In genomic region chr14:81400852-81401251, GRCh38 we compare ENCODE assay signal across 8 cellular contexts. TPM values are rescaled to one million over a fixed set of nuclear protein-coding genes. Genes with fewer than 3 reads are reported as not detected.
DNase-seq lines count a peak whose midpoint lies in the region; ATAC-seq and TF ChIP-seq lines count a peak whose summit lies in the region.

No MANE protein-coding gene starts in this region.

- CTCF ChIA-PET in activated CD4-positive, alpha-beta memory T cell treated with anti-CD3 and anti-CD28 coated beads, Interleukin-2, amount 10 ng/mL, durations not matched to agents 7 days and 5 days (lab: Charles Lee): no interaction called here

- H3K27me3 Mint-ChIP-seq in HFFc6 (ENCODE audit: insufficient read depth): peaks cover 16% of the 10 kb centered on the region
- peaks cover 18% of the 10 kb centered on the region for H3K27me3 Mint-ChIP-seq in activated CD4-positive, alpha-beta memory T cell treated with anti-CD3 and anti-CD28 coated beads, Interleukin-2, amount 10 ng/mL, durations not matched to agents 7 days and 5 days

- H3K36me3 Mint-ChIP-seq in HFFc6 (ENCODE audit: low read depth): no peaks in the 10 kb centered on the region
- no peaks in the 10 kb centered on the region for H3K36me3 Mint-ChIP-seq in activated CD4-positive, alpha-beta memory T cell treated with anti-CD3 and anti-CD28 coated beads, Interleukin-2, amount 10 ng/mL, durations not matched to agents 7 days and 5 days (ENCODE audit: low read depth)

- H3K27ac ChIP-seq in upper lobe of right lung: peak overlapping the region; percentile 49

- peaks cover 13% of the 10 kb centered on the region for H3K4me1 ChIP-seq in upper lobe of right lung

- peak overlapping the region; percentile 92 for H3K27ac Mint-ChIP-seq in HFFc6
- peak overlapping the region; percentile 75 for H3K27ac Mint-ChIP-seq in activated CD4-positive, alpha-beta memory T cell treated with anti-CD3 and anti-CD28 coated beads, Interleukin-2, amount 10 ng/mL, durations not matched to agents 7 days and 5 days

- peaks cover 34% of the 10 kb centered on the region for H3K4me1 Mint-ChIP-seq in HFFc6 (ENCODE audit: low read depth)
- peaks cover 36% of the 10 kb centered on the region for H3K4me1 Mint-ChIP-seq in activated CD4-positive, alpha-beta memory T cell treated with anti-CD3 and anti-CD28 coated beads, Interleukin-2, amount 10 ng/mL, durations not matched to agents 7 days and 5 days

- POLR2A ChIA-PET in activated CD4-positive, alpha-beta memory T cell treated with anti-CD3 and anti-CD28 coated beads, Interleukin-2, amount 10 ng/mL, durations not matched to agents 7 days and 5 days (lab: Charles Lee): interaction anchor here (0.6 to 1.1 kb wide), 3 partner anchors 10 to 200 kb away, joined by 3 to 5 read pairs (median 3); no protein-coding TSS in a partner anchor

- no peaks in the 10 kb centered on the region for H3K9me3 Mint-ChIP-seq in HFFc6
- H3K9me3 Mint-ChIP-seq in activated CD4-positive, alpha-beta memory T cell treated with anti-CD3 and anti-CD28 coated beads, Interleukin-2, amount 10 ng/mL, durations not matched to agents 7 days and 5 days: no peaks in the 10 kb centered on the region

- H3K4me3 ChIP-seq in upper lobe of right lung: no peak overlapping the region

- no peaks in the 10 kb centered on the region for H3K36me3 ChIP-seq in upper lobe of right lung

- H3K4me3 Mint-ChIP-seq in HFFc6: peak overlapping the region; percentile 73
- no peak overlapping the region for H3K4me3 Mint-ChIP-seq in activated CD4-positive, alpha-beta memory T cell treated with anti-CD3 and anti-CD28 coated beads, Interleukin-2, amount 10 ng/mL, durations not matched to agents 7 days and 5 days

- DNase-seq in AG09319 (ENCODE audit: extremely low read depth, low read depth) (peak; percentile 99), HFFc6 (peak; percentile 94), iPS-NIHi11 (ENCODE audit: low spot score) (peak; percentile 46), upper lobe of right lung (no peak), NCI-H2227 (lab: John Stamatoyannopoulos, UW; ENCODE audit: unreplicated experiment) (no peak), DMS53 (lab: John Stamatoyannopoulos, UW) (no peak), NCI-H526 treated with DMSO at 0.1 percent for 48 hours (lab: John Stamatoyannopoulos, UW) (no peak)
- peak; percentile 24 for DNase-seq in activated CD4-positive, alpha-beta memory T cell treated with anti-CD3 and anti-CD28 coated beads, Interleukin-2, amount 10 ng/mL, durations not matched to agents 7 days and 5 days

- H3K27me3 ChIP-seq in upper lobe of right lung: no peaks in the 10 kb centered on the region

- peak; percentile 67 for ATAC-seq in upper lobe of right lung

- TF ChIP-seq CTCF in AG09319 (IDR thresholded peaks at IDR 0.05; ENCODE audit: low read depth, low read length) (no peak), HFFc6 (IDR thresholded peaks at IDR 0.05) (no peak), upper lobe of right lung (IDR thresholded peaks at IDR 0.05) (no peak)

- intact Hi-C loops in upper lobe of right lung (cut with DNase I): no loop called here

- no peaks in the 10 kb centered on the region for H3K9me3 ChIP-seq in upper lobe of right lung

RNA-seq across cellular contexts. Expression of gene STON2, which starts 0.7 kb away (rescaled TPM):
- total RNA-seq in HFFc6 (2021; fragmentation: NEBNext Ultra II Directional; extraction: Animal tissue kit (Norgen Biotek cat#: 25700)): not detected
- total RNA-seq in activated CD4-positive, alpha-beta memory T cell treated with anti-CD3 and anti-CD28 coated beads, Interleukin-2, amount 10 ng/mL, durations not matched to agents 7 days and 5 days: 1 to 10 TPM; 3.0 to 4.3 TPM
- 47.7 TPM for total RNA-seq in upper lobe of right lung

Comparison
In these comparisons a context has a peak if more than half of its experiments do, and no peak if none do; other contexts are left out.
1. DNase-seq: peak in AG09319 (single experiment), HFFc6 (single experiment), activated CD4-positive, alpha-beta memory T cell treated with anti-CD3 and anti-CD28 coated beads, Interleukin-2, amount 10 ng/mL, durations not matched to agents 7 days and 5 days (single experiment) and iPS-NIHi11 (single experiment); none in upper lobe of right lung (single experiment), NCI-H2227 (single experiment), DMS53 (single experiment) and NCI-H526 treated with DMSO at 0.1 percent for 48 hours (single experiment).